ENCODE assay signal across 8 cellular contexts in genomic region chr1:248873993-248874671, GRCh38. TPM values are rescaled to one million over a fixed set of nuclear protein-coding genes. Genes with fewer than 3 reads are reported as not detected.
DNase-seq lines count a peak whose midpoint lies in the region; ATAC-seq and TF ChIP-seq lines count a peak whose summit lies in the region.

No MANE protein-coding gene starts in this region.

- peak overlapping the region; percentile 87 for H3K4me3 Mint-ChIP-seq in activated CD8-positive, alpha-beta T cell treated with anti-CD3 and anti-CD28 coated beads, Interleukin-2, amount 10 ng/mL, durations not matched to agents 7 days and 5 days
- H3K4me3 Mint-ChIP-seq in mesothelial cell of epicardium = peak overlapping the region; percentile 94

- no peaks in the 10 kb centered on the region for H3K9me3 ChIP-seq in effector memory CD4-positive, alpha-beta T cell (ENCODE audit: control insufficient read depth, low read length)

- peaks cover 8% of the 10 kb centered on the region for H3K36me3 Mint-ChIP-seq in activated CD8-positive, alpha-beta T cell treated with anti-CD3 and anti-CD28 coated beads, Interleukin-2, amount 10 ng/mL, durations not matched to agents 7 days and 5 days (ENCODE audit: low read depth)
- no peaks in the 10 kb centered on the region for H3K36me3 Mint-ChIP-seq in mesothelial cell of epicardium

- H3K27me3 Mint-ChIP-seq in activated CD8-positive, alpha-beta T cell treated with anti-CD3 and anti-CD28 coated beads, Interleukin-2, amount 10 ng/mL, durations not matched to agents 7 days and 5 days (ENCODE audit: low read depth) = peaks cover 15% of the 10 kb centered on the region
- peaks cover 10% of the 10 kb centered on the region for H3K27me3 Mint-ChIP-seq in mesothelial cell of epicardium (ENCODE audit: low read depth)

- H3K4me3 ChIP-seq in effector memory CD4-positive, alpha-beta T cell (ENCODE audit: insufficient read depth, low read depth, low read length, poor library complexity, severe bottlenecking) = peak overlapping the region; percentile 94

- peak overlapping the region; percentile 90 for H3K27ac Mint-ChIP-seq in activated CD8-positive, alpha-beta T cell treated with anti-CD3 and anti-CD28 coated beads, Interleukin-2, amount 10 ng/mL, durations not matched to agents 7 days and 5 days
- H3K27ac Mint-ChIP-seq in mesothelial cell of epicardium = peak overlapping the region; percentile 99

- DNase-seq in AML-193 (lab: John Stamatoyannopoulos, UW) (peak; percentile 78 to 83), NCI-H82 treated with DMSO at 0.1 percent for 48 hours (lab: John Stamatoyannopoulos, UW; ENCODE audit: unreplicated experiment) (peak; percentile 91), mesothelial cell of epicardium (ENCODE audit: low spot score in 2 of 2, unreplicated experiment in 2 of 2) (peak; percentile 60 to 87)
- DNase-seq in activated CD8-positive, alpha-beta T cell treated with anti-CD3 and anti-CD28 coated beads, Interleukin-2, amount 10 ng/mL, durations not matched to agents 7 days and 5 days = peak; percentile 86
- DNase-seq in effector memory CD4-positive, alpha-beta T cell = peak; percentile 73 to 77 (median 74)
- peak; percentile 73 for DNase-seq in stimulated activated CD8-positive, alpha-beta memory T cell treated with anti-CD3 and anti-CD28 coated beads, Interleukin-15, amount 100 ng/mL, for 1 hour (ENCODE audit: low read depth)

- H3K36me3 ChIP-seq in effector memory CD4-positive, alpha-beta T cell (ENCODE audit: control insufficient read depth, insufficient read depth, low read length) = no peaks in the 10 kb centered on the region

- peaks cover 22% of the 10 kb centered on the region for H3K4me1 Mint-ChIP-seq in activated CD8-positive, alpha-beta T cell treated with anti-CD3 and anti-CD28 coated beads, Interleukin-2, amount 10 ng/mL, durations not matched to agents 7 days and 5 days (ENCODE audit: low read depth)
- peaks cover 6% of the 10 kb centered on the region for H3K4me1 Mint-ChIP-seq in mesothelial cell of epicardium

- CTCF ChIA-PET in activated CD8-positive, alpha-beta T cell treated with anti-CD3 and anti-CD28 coated beads, Interleukin-2, amount 10 ng/mL, durations not matched to agents 7 days and 5 days (lab: Charles Lee) = interaction anchor here (0.6 to 2.6 kb wide), 6 partner anchors 14 to 53 kb away, joined by 3 to 19 read pairs (median 6); partner anchors contain the start of genes PGBD2, SH3BP5L and ZNF692

- H3K27ac ChIP-seq in effector memory CD4-positive, alpha-beta T cell (ENCODE audit: insufficient read depth, low read length, poor library complexity, severe bottlenecking) = peak overlapping the region; percentile 78

- no peak for TF ChIP-seq CTCF in mesothelial cell of epicardium (IDR thresholded peaks at IDR 0.05; ENCODE audit: unreplicated experiment)

- H3K9me3 Mint-ChIP-seq in activated CD8-positive, alpha-beta T cell treated with anti-CD3 and anti-CD28 coated beads, Interleukin-2, amount 10 ng/mL, durations not matched to agents 7 days and 5 days (ENCODE audit: insufficient read depth) = no peaks in the 10 kb centered on the region
- H3K9me3 Mint-ChIP-seq in mesothelial cell of epicardium = no peaks in the 10 kb centered on the region

- no peaks in the 10 kb centered on the region for H3K4me1 ChIP-seq in effector memory CD4-positive, alpha-beta T cell (ENCODE audit: control insufficient read depth, insufficient read depth, low read length, poor library complexity, severe bottlenecking)

- POLR2A ChIA-PET in activated CD8-positive, alpha-beta T cell treated with anti-CD3 and anti-CD28 coated beads, Interleukin-2, amount 10 ng/mL, durations not matched to agents 7 days and 5 days (lab: Charles Lee) = interaction anchor here (1.2 to 2.9 kb wide), 5 partner anchors 11 to 48 kb away, joined by 3 to 18 read pairs (median 6); partner anchors contain the start of genes SH3BP5L, ZNF672 and ZNF692

- ATAC-seq in GM19452 (IDR thresholded peaks at IDR 0.05; ENCODE audit: unreplicated experiment) (peak; percentile 55), HG03565 (IDR thresholded peaks at IDR 0.05; ENCODE audit: unreplicated experiment) (peak; percentile 66)
- peak; percentile 63 for ATAC-seq in activated CD8-positive, alpha-beta T cell treated with anti-CD3 and anti-CD28 coated beads, Interleukin-2, amount 10 ng/mL, durations not matched to agents 7 days and 5 days

- H3K27me3 ChIP-seq in effector memory CD4-positive, alpha-beta T cell (replicated peaks; ENCODE audit: control insufficient read depth, insufficient read depth, low read length, poor library complexity, severe bottlenecking) = no peaks in the 10 kb centered on the region

RNA-seq across cellular contexts. Expression of gene ZNF692, which starts 15.2 kb away (rescaled TPM):
- 10 to 100 TPM; 52.7 to 66.8 TPM for total RNA-seq in activated CD8-positive, alpha-beta T cell treated with anti-CD3 and anti-CD28 coated beads, Interleukin-2, amount 10 ng/mL, durations not matched to agents 7 days and 5 days
- total RNA-seq in mesothelial cell of epicardium = 78.9 to 84.2 TPM (median 80.1 TPM) in 3 replicates

RNA-seq across cellular contexts. Expression of gene PGBD2, which starts 31.9 kb away (rescaled TPM):
- total RNA-seq in activated CD8-positive, alpha-beta T cell treated with anti-CD3 and anti-CD28 coated beads, Interleukin-2, amount 10 ng/mL, durations not matched to agents 7 days and 5 days = 1 to 10 TPM; 6.3 to 6.7 TPM
- total RNA-seq in mesothelial cell of epicardium = 8.5 to 9.7 TPM (median 8.6 TPM) in 3 replicates

RNA-seq across cellular contexts. Expression of gene ZNF672, which starts 36.1 kb away (rescaled TPM):
- total RNA-seq in activated CD8-positive, alpha-beta T cell treated with anti-CD3 and anti-CD28 coated beads, Interleukin-2, amount 10 ng/mL, durations not matched to agents 7 days and 5 days = 10 to 100 TPM; 48.4 to 54.5 TPM
- 36.1 to 40.9 TPM (median 38.2 TPM) in 3 replicates for total RNA-seq in mesothelial cell of epicardium

RNA-seq across cellular contexts. Expression of gene SH3BP5L, which starts 48.4 kb away (rescaled TPM):
- total RNA-seq in activated CD8-positive, alpha-beta T cell treated with anti-CD3 and anti-CD28 coated beads, Interleukin-2, amount 10 ng/mL, durations not matched to agents 7 days and 5 days = 10 to 100 TPM; 28.9 to 31.4 TPM
- total RNA-seq in mesothelial cell of epicardium = 24.9 to 26.9 TPM (median 26.2 TPM) in 3 replicates

Comparison
In these comparisons a context has a peak if more than half of its experiments do, and no peak if none do; other contexts are left out.
1. Peak in every context shown above with its lines: DNase-seq, ATAC-seq, H3K4me3 ChIP-seq and H3K27ac ChIP-seq.